In genomic region chr2:55718165-55719008, GRCh38 we compare ENCODE assay signal across 9 cellular contexts. TPM values are rescaled to one million over a fixed set of nuclear protein-coding genes. Genes with fewer than 3 reads are reported as not detected.
DNase-seq lines count a peak whose midpoint lies in the region; ATAC-seq, FAIRE-seq and TF ChIP-seq lines count a peak whose summit lies in the region.
"Had no signal": no experiment of that assay in that cellular context is flagged by ENCODE, and none has a peak within 500 bp of the region (broad histone marks: within the 10 kb centered on the region; RNA-seq: fewer than 3 reads in every experiment).

No MANE protein-coding gene starts in this region.

- no peak overlapping the region for H3K4me3 ChIP-seq in Caco-2 (ENCODE audit: low read depth, low read length)
- no peak overlapping the region for H3K4me3 ChIP-seq in LNCaP clone FGC (ENCODE audit: low read depth, low read length)
- H3K4me3 ChIP-seq in kidney (ENCODE audit: low read length in 2 of 2), result no peak overlapping the region

- no peaks in the 10 kb centered on the region for H3K27me3 ChIP-seq in Caco-2 (replicated peaks; ENCODE audit: control insufficient read depth, insufficient read depth, low read length)

- H3K9me3 Mint-ChIP-seq in Caco-2 (ENCODE audit: unreplicated experiment) (no peaks in the 10 kb centered on the region), MCF 10A (ENCODE audit: unreplicated experiment) (no peaks in the 10 kb centered on the region)
- H3K9me3 Mint-ChIP-seq in T-helper 2 cell treated with Interferon-gamma antibody and Interleukin-4, amounts not matched to agents 5 μg/mL and 100 μg/mL, for 36 hours, result no peaks in the 10 kb centered on the region
- H3K9me3 Mint-ChIP-seq: stimulated activated naive CD8-positive, alpha-beta T cell treated with anti-CD3 and anti-CD28 coated beads, Interleukin-15, Interleukin-2, amounts not matched to agents 100 ng/mL and 50 ng/mL, for 24 hours had no signal

- H3K36me3 Mint-ChIP-seq in Caco-2 (ENCODE audit: insufficient read depth, unreplicated experiment) (peaks cover 10% of the 10 kb centered on the region), MCF 10A (ENCODE audit: insufficient read depth, unreplicated experiment) (no peaks in the 10 kb centered on the region)
- no peaks in the 10 kb centered on the region for H3K36me3 Mint-ChIP-seq in T-helper 2 cell treated with Interferon-gamma antibody and Interleukin-4, amounts not matched to agents 5 μg/mL and 100 μg/mL, for 36 hours (ENCODE audit: low read depth)

- H3K9ac ChIP-seq in kidney (ENCODE audit: low read length in 2 of 2), result no peak overlapping the region

- H3K4me3 Mint-ChIP-seq in Caco-2 (ENCODE audit: unreplicated experiment) (no peak overlapping the region), MCF 10A (ENCODE audit: unreplicated experiment) (no peak overlapping the region)
- no peak overlapping the region for H3K4me3 Mint-ChIP-seq in T-helper 2 cell treated with Interferon-gamma antibody and Interleukin-4, amounts not matched to agents 5 μg/mL and 100 μg/mL, for 36 hours
- H3K4me3 Mint-ChIP-seq: stimulated activated naive CD8-positive, alpha-beta T cell treated with anti-CD3 and anti-CD28 coated beads, Interleukin-15, Interleukin-2, amounts not matched to agents 100 ng/mL and 50 ng/mL, for 24 hours had no signal

- DNase-seq in Caco-2 (peak; percentile 65 to 81), LNCaP clone FGC (ENCODE audit: low read depth) (no peak), RPMI8226 (peak; percentile 74), MCF 10A (ENCODE audit: unreplicated experiment) (peak; percentile 86), kidney (no peak)
- DNase-seq in stimulated activated CD4-positive, alpha-beta T cell treated with anti-CD3 and anti-CD28 coated beads, Interleukin-4, amount 100 ng/mL, for 24 hours, result peak; percentile 54
- no peak for DNase-seq in T-helper 2 cell treated with Interferon-gamma antibody and Interleukin-4, amounts not matched to agents 5 μg/mL and 100 μg/mL, for 36 hours (ENCODE audit: low spot score)

- BruUV-seq in Caco-2 (replicated peaks; lab: Mats Ljungman, UMichigan) (no TSS peak), MCF 10A (replicated peaks; lab: Mats Ljungman, UMichigan) (no TSS peak)

- H3K9me3 ChIP-seq in Caco-2 (0 out of 2 replicates have a peak, but pooled peaks cover 3% of the 10 kb centered on the region), kidney (ENCODE audit: control insufficient read depth in 1 of 2, low read length in 2 of 2) (no peaks in the 10 kb centered on the region)

- peak; percentile 90 for FAIRE-seq in kidney (lab: Jason Lieb, UNC)

- H3K4me1 Mint-ChIP-seq in Caco-2 (ENCODE audit: low read depth, unreplicated experiment) (peaks cover 31% of the 10 kb centered on the region), MCF 10A (ENCODE audit: insufficient read depth, unreplicated experiment) (no peaks in the 10 kb centered on the region)
- no peaks in the 10 kb centered on the region for H3K4me1 Mint-ChIP-seq in T-helper 2 cell treated with Interferon-gamma antibody and Interleukin-4, amounts not matched to agents 5 μg/mL and 100 μg/mL, for 36 hours (ENCODE audit: low read depth)

- no peaks in the 10 kb centered on the region; the same call in 1 of the 2 replicates for H3K36me3 ChIP-seq in Caco-2 (ENCODE audit: control insufficient read depth, insufficient read depth, low read length)
- no peaks in the 10 kb centered on the region for H3K36me3 ChIP-seq in kidney (ENCODE audit: control insufficient read depth in 1 of 2, insufficient read depth in 2 of 2, low read length in 2 of 2)

- H3K4me1 ChIP-seq in Caco-2 (peaks cover 39% of the 10 kb centered on the region), kidney (ENCODE audit: control insufficient read depth in 1 of 2, insufficient read depth in 1 of 2, low read depth in 1 of 2, low read length in 2 of 2) (no peaks in the 10 kb centered on the region)

- H3K27ac Mint-ChIP-seq in Caco-2 (ENCODE audit: unreplicated experiment) (no peak overlapping the region), MCF 10A (ENCODE audit: low read depth, unreplicated experiment) (peak overlapping the region; percentile 25)
- H3K27ac Mint-ChIP-seq in T-helper 2 cell treated with Interferon-gamma antibody and Interleukin-4, amounts not matched to agents 5 μg/mL and 100 μg/mL, for 36 hours, result no peak overlapping the region
- H3K27ac Mint-ChIP-seq: stimulated activated naive CD8-positive, alpha-beta T cell treated with anti-CD3 and anti-CD28 coated beads, Interleukin-15, Interleukin-2, amounts not matched to agents 100 ng/mL and 50 ng/mL, for 24 hours had no signal

- H3K27ac ChIP-seq in kidney (ENCODE audit: low read depth in 2 of 2, low read length in 2 of 2), result no peak overlapping the region

- no peaks in the 10 kb centered on the region for H3K27me3 Mint-ChIP-seq in Caco-2 (ENCODE audit: insufficient read depth, unreplicated experiment)
- H3K27me3 Mint-ChIP-seq in MCF 10A (ENCODE audit: insufficient read depth, unreplicated experiment), result no peaks in the 10 kb centered on the region
- no peaks in the 10 kb centered on the region for H3K27me3 Mint-ChIP-seq in T-helper 2 cell treated with Interferon-gamma antibody and Interleukin-4, amounts not matched to agents 5 μg/mL and 100 μg/mL, for 36 hours (ENCODE audit: low read depth)

- peak; percentile 72 for ATAC-seq in GM19395 (IDR thresholded peaks at IDR 0.05; ENCODE audit: unreplicated experiment)

- POLR2A ChIA-PET in Caco-2 (lab: Charles Lee), result no interaction called here
- POLR2A ChIA-PET in MCF 10A (lab: Yijun Ruan, JAX), result interaction anchor here (0.6 to 1.3 kb wide), 5 partner anchors 34 to 53 kb away, joined by 3 to 4 read pairs (median 3); no protein-coding TSS in a partner anchor

- CTCF ChIA-PET in Caco-2 (lab: Charles Lee), result interaction anchor here (1.0 to 1.2 kb wide), 2 partner anchors 53 to 295 kb away, joined by 3 to 4 read pairs; no protein-coding TSS in a partner anchor
- CTCF ChIA-PET in MCF 10A (lab: Yijun Ruan, JAX), result interaction anchor here (0.6 to 6.4 kb wide), 57 partner anchors 8 to 1792 kb away, joined by 3 to 92 read pairs (median 4); partner anchors contain the start of gene EFEMP1

- intact Hi-C loops in Caco-2 (cut with micrococcal nuclease; ENCODE audit: unreplicated experiment) (loop anchor here (1.0 kb wide), 4 partner anchors 53 to 414 kb away; no protein-coding TSS in a partner anchor), MCF 10A (cut with micrococcal nuclease) (loop anchor here (1.0 to 10.0 kb wide), 5 partner anchors 53 to 414 kb away; no protein-coding TSS in a partner anchor), kidney (cut with DNase I) (loop anchor here (10.0 kb wide), 1 partner anchor 416 kb away; no protein-coding TSS in a partner anchor)

- TF ChIP-seq CTCF in Caco-2 (IDR thresholded peaks at IDR 0.05; ENCODE audit: insufficient read depth in 1 of 2, low read depth in 1 of 2, low read length in 1 of 2, severe bottlenecking in 1 of 2, unreplicated experiment in 1 of 2) (peak; percentile 79 to 90), LNCaP clone FGC (IDR thresholded peaks at IDR 0.05; ENCODE audit: control insufficient read depth, extremely low read depth, insufficient read depth) (peak; percentile 58), MCF 10A (IDR thresholded peaks at IDR 0.05; ENCODE audit: unreplicated experiment) (peak; percentile 77), kidney (IDR thresholded peaks at IDR 0.05; ENCODE audit: borderline replicate concordance, extremely low read depth, insufficient read depth) (peak; percentile 68)

RNA-seq across cellular contexts. Expression of gene PNPT1, which starts 24.7 kb away (rescaled TPM):
- total RNA-seq in Caco-2 (2022) (85.2 and 93.7 TPM in 2 replicates), MCF 10A (2022) (45.4 and 56.8 TPM in 2 replicates), kidney (19.8 TPM)
- 9.0 TPM for polyA plus RNA-seq in kidney (ENCODE audit: insufficient read depth, low read depth, low replicate concordance)

Comparison
In these comparisons a context has a peak if more than half of its experiments do, and no peak if none do; other contexts are left out.
1. DNase-seq: peak in Caco-2 (2 of 2), RPMI8226 (single experiment), MCF 10A (single experiment) and stimulated activated CD4-positive, alpha-beta T cell treated with anti-CD3 and anti-CD28 coated beads, Interleukin-4, amount 100 ng/mL, for 24 hours (single experiment); none in LNCaP clone FGC (single experiment), kidney (single experiment) and T-helper 2 cell treated with Interferon-gamma antibody and Interleukin-4, amounts not matched to agents 5 μg/mL and 100 μg/mL, for 36 hours (single experiment).
2. Peak in every context shown above with its lines, with median percentiles within 50 percentile points of each other: CTCF ChIP-seq.